In the genomic region with DNA sequence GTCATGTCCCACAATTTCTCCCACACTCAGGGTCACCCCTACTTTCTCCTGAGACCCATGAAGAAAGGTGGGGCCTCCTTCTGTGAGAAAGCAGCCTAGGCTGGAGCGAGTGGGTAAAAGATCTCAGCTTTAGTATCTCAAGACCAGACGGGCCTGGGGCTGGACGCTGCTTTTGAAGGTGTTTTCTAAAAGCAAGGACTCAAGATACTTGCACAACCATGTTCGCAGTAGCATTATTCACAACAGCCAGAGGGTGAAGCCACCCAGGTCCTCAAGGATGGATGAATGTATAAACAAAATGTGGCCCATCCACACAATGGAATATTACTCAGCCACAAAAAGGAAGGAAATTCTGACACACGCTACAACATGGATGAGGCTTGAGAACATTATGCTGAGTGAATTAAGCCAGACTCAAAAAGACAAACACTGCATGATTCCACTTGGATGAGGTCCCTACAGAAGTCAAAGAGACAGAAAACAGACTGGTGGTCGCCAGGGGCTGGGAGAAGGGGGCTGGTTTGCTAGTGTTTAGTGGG, we compare ENCODE assay signal across 20 cellular contexts. TPM values are rescaled to one million over a fixed set of nuclear protein-coding genes. Genes with fewer than 3 reads are reported as not detected.
A peak's percentile ranks its signal among the peaks of the same experiment; 100 is the strongest.
DNase-seq lines count a peak whose midpoint lies in the region; ATAC-seq and TF ChIP-seq lines count a peak whose summit lies in the region.
"Had no signal": no experiment of that assay in that cellular context is flagged by ENCODE, and none has a peak within 500 bp of the region (broad histone marks: within the 10 kb centered on the region; RNA-seq: fewer than 3 reads in every experiment).

No MANE protein-coding gene starts in this region.

- TF ChIP-seq CTCF in RWPE2 (IDR thresholded peaks at IDR 0.05; ENCODE audit: poor library complexity, severe bottlenecking) (no peak), hepatocyte (IDR thresholded peaks at IDR 0.05; ENCODE audit: poor library complexity) (no peak), tibial artery (IDR thresholded peaks at IDR 0.05) (no peak)

- intact Hi-C loops in posterior vena cava (cut with DNase I) (no loop called here), tibial artery (cut with DNase I; ENCODE audit: low total_unique reads) (no loop called here)

- peak overlapping the region; percentile 68 for H3K4me3 ChIP-seq in ACC112 (ENCODE audit: low read depth, low read length)
- H3K4me3 ChIP-seq in RWPE2 (ENCODE audit: severe bottlenecking) = no peak overlapping the region
- H3K4me3 ChIP-seq in hepatocyte = no peak overlapping the region
- H3K4me3 ChIP-seq in tibial artery = no peak overlapping the region
- H3K4me3 ChIP-seq: lung, thyroid gland had no signal

- H3K27me3 ChIP-seq in ACC112 (ENCODE audit: insufficient read depth, low read length) = no peaks in the 10 kb centered on the region
- no peaks in the 10 kb centered on the region for H3K27me3 ChIP-seq in RWPE2 (ENCODE audit: insufficient read depth, poor library complexity, severe bottlenecking)
- H3K27me3 ChIP-seq in hepatocyte = no peaks in the 10 kb centered on the region
- H3K27me3 ChIP-seq in tibial artery = peaks cover 0 to 71% of the 10 kb centered on the region in 2 donors
- H3K27me3 ChIP-seq: thyroid gland had no signal

- peak overlapping the region; percentile 63 for H3K4me2 ChIP-seq in hepatocyte

- ATAC-seq in RWPE2 (ENCODE audit: low read depth) (no peak), GM18498 (IDR thresholded peaks at IDR 0.05; ENCODE audit: unreplicated experiment) (no peak)
- ATAC-seq: natural killer cell had no signal

- 90% methylated on average over 6 of the region's 6 CpGs for WGBS in hepatocyte (ENCODE audit: low lambda C conversion rate, missing lambda C conversion rate)

- H3K4me1 ChIP-seq in ACC112 (ENCODE audit: control insufficient read depth, insufficient read depth, low read length, unreplicated experiment) (peaks cover 20% of the 10 kb centered on the region), RWPE2 (ENCODE audit: insufficient read depth, poor library complexity, severe bottlenecking) (peaks cover 4% of the 10 kb centered on the region), hepatocyte (ENCODE audit: insufficient read depth) (peaks cover 18% of the 10 kb centered on the region), tibial artery (peaks cover 0 to 12% (median 3%) of the 10 kb centered on the region in 4 donors)

- H3K27ac ChIP-seq in ACC112 (ENCODE audit: low read depth, low read length) (peak overlapping the region; percentile 97), RWPE2 (ENCODE audit: poor library complexity, severe bottlenecking) (peak overlapping the region; percentile 71), hepatocyte (peak overlapping the region; percentile 77), tibial artery (no peak overlapping the region)
- H3K27ac ChIP-seq: thyroid gland had no signal

- no peaks in the 10 kb centered on the region for H3K36me3 ChIP-seq in ACC112 (ENCODE audit: insufficient read depth, low read length)
- no peaks in the 10 kb centered on the region for H3K36me3 ChIP-seq in RWPE2 (ENCODE audit: low read depth)
- H3K36me3 ChIP-seq in hepatocyte (replicated peaks; ENCODE audit: insufficient read depth, low read depth) = no peaks in the 10 kb centered on the region
- no peaks in the 10 kb centered on the region for H3K36me3 ChIP-seq in tibial artery
- H3K36me3 ChIP-seq: thyroid gland had no signal

- no peaks in the 10 kb centered on the region for H3K9me3 ChIP-seq in RWPE2 (ENCODE audit: severe bottlenecking)
- no peaks in the 10 kb centered on the region for H3K9me3 ChIP-seq in hepatocyte (ENCODE audit: low read depth)
- no peaks in the 10 kb centered on the region for H3K9me3 ChIP-seq in tibial artery
- H3K9me3 ChIP-seq: thyroid gland had no signal

- H3K9me2 ChIP-seq in hepatocyte (replicated peaks; ENCODE audit: insufficient read depth) = no peaks in the 10 kb centered on the region

- H3K79me2 ChIP-seq in ACC112 (ENCODE audit: control insufficient read depth, insufficient read depth, low read length, unreplicated experiment) = no peaks in the 10 kb centered on the region
- peaks cover 69% of the 10 kb centered on the region for H3K79me2 ChIP-seq in hepatocyte

- peak; percentile 28 for DNase-seq in RWPE2 (ENCODE audit: low spot score)
- no peak for DNase-seq in hepatocyte (ENCODE audit: low spot score)
- peak; percentile 3 for DNase-seq in posterior vena cava (ENCODE audit: low spot score)
- DNase-seq in AG08395 (ENCODE audit: low spot score) = no peak
- no peak for DNase-seq in tibial artery
- DNase-seq in MV-4-11 (lab: John Stamatoyannopoulos, UW) = no peak
- DNase-seq: ACHN; activated CD8-positive, alpha-beta memory T cell treated with anti-CD3 and anti-CD28 coated beads for 24 hours; caudate nucleus; effector CD4-positive, alpha-beta T cell; glutamatergic neuron; natural killer cell; NCI-H187 treated with DMSO at 0.1 percent for 48 hours; NCI-H446 treated with DMSO at 0.1 percent for 48 hours; thyroid gland had no signal

- peak overlapping the region; percentile 62 for H2AFZ ChIP-seq in ACC112 (ENCODE audit: low read length, unreplicated experiment)
- no peak overlapping the region for H2AFZ ChIP-seq in hepatocyte

- no peaks in the 10 kb centered on the region for H4K20me1 ChIP-seq in hepatocyte (ENCODE audit: insufficient read depth, poor library complexity, severe bottlenecking)

RNA-seq across cellular contexts. Expression of gene SHANK2, which starts 10.6 kb away (rescaled TPM):
- total RNA-seq in hepatocyte (11.9 and 17.3 TPM in 2 replicates), posterior vena cava (under 1 TPM; 0.51 to 0.67 TPM)
- 18.2 and 20.7 TPM in 2 replicates for polyA plus RNA-seq in hepatocyte
- total RNA-seq: CD4-positive, alpha-beta T cell; T-helper 1 cell treated with Interleukin-12 subunit alpha and Interleukin-12 subunit beta and Interleukin-4 antibody, amounts not matched to agents 30 ng/mL and 1 ng/mL, for 36 hours had no signal

Comparison
In these comparisons a context has a peak if more than half of its experiments do, and no peak if none do; other contexts are left out.
1. H3K27ac ChIP-seq: peak in ACC112 (single experiment), RWPE2 (single experiment) and hepatocyte (single experiment); none in tibial artery (0 of 2).
2. DNase-seq: peak in RWPE2 (single experiment) and posterior vena cava (single experiment); none in hepatocyte (single experiment), AG08395 (single experiment), tibial artery (0 of 2) and MV-4-11 (single experiment).